ENCODE assay signal across 14 cellular contexts in the genomic region with DNA sequence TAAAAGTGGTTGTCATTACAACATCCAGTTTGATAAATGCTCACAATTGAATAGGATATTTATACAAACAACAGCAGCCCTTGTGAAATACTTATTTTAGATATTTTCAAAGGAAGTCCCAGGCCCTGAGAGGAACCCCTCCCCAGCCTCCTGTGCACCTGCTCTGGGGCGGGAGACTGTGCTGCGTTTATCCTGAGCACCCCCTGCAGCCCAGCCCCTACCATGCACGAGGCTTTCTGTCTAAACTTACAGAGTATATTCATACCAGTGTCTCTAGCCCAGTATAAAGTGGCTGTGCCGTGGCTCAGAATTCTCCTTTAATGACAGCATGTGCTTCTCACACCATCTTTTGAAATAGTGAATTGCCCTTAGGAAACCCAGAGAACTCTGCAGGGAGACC.
A peak's percentile ranks its signal among the peaks of the same experiment; 100 is the strongest.
DNase-seq lines count a peak whose midpoint lies in the region; ATAC-seq and TF ChIP-seq lines count a peak whose summit lies in the region.
"Had no signal": no experiment of that assay in that cellular context is flagged by ENCODE, and none has a peak within 500 bp of the region (broad histone marks: within the 10 kb centered on the region; RNA-seq: fewer than 3 reads in every experiment).

No MANE protein-coding gene starts in this region.

- ATAC-seq in GM19035 (IDR thresholded peaks at IDR 0.05; ENCODE audit: unreplicated experiment) (no peak), GM21447 (IDR thresholded peaks at IDR 0.05; ENCODE audit: unreplicated experiment) (no peak)

- CTCF ChIA-PET in OCI-LY7 (lab: Charles Lee; ENCODE audit: unreplicated experiment) = no interaction called here

- TF ChIP-seq CTCF in DOHH2 (IDR thresholded peaks at IDR 0.05; ENCODE audit: low read depth, low read length, poor library complexity, severe bottlenecking) (no peak), OCI-LY7 (conservative IDR thresholded peaks at IDR 0.05; ENCODE audit: low read length) (no peak)

- H3K4me1 ChIP-seq in DOHH2 (ENCODE audit: control insufficient read depth, low read length) (peaks cover 29% of the 10 kb centered on the region), OCI-LY7 (ENCODE audit: insufficient read depth, low read length, poor library complexity, severe bottlenecking) (peaks cover 7% of the 10 kb centered on the region)
- H3K4me1 ChIP-seq: BE2C, HAP-1 had no signal

- H3K27ac ChIP-seq in DOHH2 (ENCODE audit: low read depth, low read length) (no peak overlapping the region), OCI-LY7 (ENCODE audit: low read depth, low read length, poor library complexity, severe bottlenecking) (no peak overlapping the region)
- H3K27ac ChIP-seq: HL-60, KMS-11 had no signal

- H3K4me2 ChIP-seq in DOHH2 (ENCODE audit: low read length) (peak overlapping the region; percentile 22; the same call in 1 of the 2 replicates), OCI-LY7 (ENCODE audit: low read length) (0 out of 2 replicates have a peak overlapping the region, but pooled peaks have one; percentile 20)
- H3K4me2 ChIP-seq: KMS-11 had no signal

- no peaks in the 10 kb centered on the region for H4K20me1 ChIP-seq in DOHH2 (ENCODE audit: control insufficient read depth, insufficient read depth, low read depth, low read length)
- H4K20me1 ChIP-seq in OCI-LY7 (ENCODE audit: insufficient read depth, low read length) = no peaks in the 10 kb centered on the region

- no peaks in the 10 kb centered on the region for H3F3A ChIP-seq in DOHH2 (ENCODE audit: control insufficient read depth, insufficient read depth)

- intact Hi-C loops in OCI-LY7 (cut with micrococcal nuclease; ENCODE audit: unreplicated experiment) = no loop called here

- H3K36me3 ChIP-seq in DOHH2 (ENCODE audit: control insufficient read depth, low read length) (no peaks in the 10 kb centered on the region), OCI-LY7 (ENCODE audit: insufficient read depth, low read length) (no peaks in the 10 kb centered on the region)
- H3K36me3 ChIP-seq: BE2C, HAP-1 had no signal

- no peak overlapping the region for H2AFZ ChIP-seq in OCI-LY7 (ENCODE audit: low read length)

- DNase-seq in NCI-H510A treated with DMSO at 0.1 percent for 48 hours (lab: John Stamatoyannopoulos, UW) (peak; percentile 82), NCI-H510A (lab: John Stamatoyannopoulos, UW) (no peak), OCI-LY7 (ENCODE audit: low spot score) (no peak)
- DNase-seq: ACHN; BE2C; Calu3; CD4-positive, alpha-beta memory T cell; DMS79 treated with DMSO at 0.1 percent for 48 hours had no signal

- H3K79me2 ChIP-seq in DOHH2 (ENCODE audit: control insufficient read depth, low read length) (no peaks in the 10 kb centered on the region), OCI-LY7 (ENCODE audit: insufficient read depth, low read depth, low read length) (no peaks in the 10 kb centered on the region)

- no peaks in the 10 kb centered on the region for H3K27me3 ChIP-seq in DOHH2 (ENCODE audit: control insufficient read depth, low read length)

- H3K9me3 ChIP-seq in DOHH2 (ENCODE audit: control insufficient read depth, insufficient read depth, low read length) (peaks cover 9% of the 10 kb centered on the region; the same call in 1 of the 2 replicates), OCI-LY7 (ENCODE audit: low read length) (no peaks in the 10 kb centered on the region)
- H3K9me3 ChIP-seq: BE2C, HAP-1 had no signal

- H3K9me2 ChIP-seq in DOHH2 (replicated peaks; ENCODE audit: control insufficient read depth, low read length) = no peaks in the 10 kb centered on the region
- no peaks in the 10 kb centered on the region for H3K9me2 ChIP-seq in OCI-LY7 (ENCODE audit: insufficient read depth, low read length)

- no TSS peak for BruUV-seq in OCI-LY7 (replicated peaks; lab: Mats Ljungman, UMichigan)

- H3K4me3 ChIP-seq in DOHH2 (ENCODE audit: low read length) = no peak overlapping the region
- H3K4me3 ChIP-seq in OCI-LY7 (ENCODE audit: low read depth, low read length, poor library complexity, severe bottlenecking) = no peak overlapping the region
- H3K4me3 ChIP-seq: HAP-1 had no signal

- POLR2A ChIA-PET in OCI-LY7 (lab: Charles Lee) = no interaction called here
